In genomic region chr22:38177926-38178604, GRCh38 we compare ENCODE assay signal across 1 cellular context.
TF ChIP-seq lines count a peak whose summit lies in the region.

No MANE protein-coding gene starts in this region.

TF ChIP-seq in HepG2, 621 proteins besides CTCF, POLR2A, EP300 and RAD21 (continued from another document and continues in another):
- peak; percentile 88 for TF ChIP-seq ZNF609 (CRISPR knock-in tag; IDR thresholded peaks at IDR 0.05; ENCODE audit: borderline replicate concordance)
- TF ChIP-seq DPF2 (CRISPR knock-in tag; IDR thresholded peaks at IDR 0.05; ENCODE audit: borderline replicate concordance, low read depth) = peak; percentile 81
- peak; percentile 39; the same call in 1 of the 2 replicates for TF ChIP-seq NR2F6 (IDR thresholded peaks at IDR 0.05)
- peak; percentile 65; the same call in 1 of the 2 replicates for TF ChIP-seq NR2F6 (CRISPR knock-in tag; IDR thresholded peaks at IDR 0.05)
- TF ChIP-seq ZNF644 (CRISPR knock-in tag; IDR thresholded peaks at IDR 0.05; ENCODE audit: low read depth) = peak; percentile 52; the same call in 1 of the 2 replicates
- 0 out of 2 replicates have a peak, but pooled peaks have one; percentile 20 for TF ChIP-seq ZIK1 (CRISPR knock-in tag; IDR thresholded peaks at IDR 0.05; ENCODE audit: borderline replicate concordance, low read depth)
- TF ChIP-seq ZBTB25 (CRISPR knock-in tag; IDR thresholded peaks at IDR 0.05) = peak; percentile 76; the same call in 1 of the 2 replicates
- no peak for TF ChIP-seq ZFY (CRISPR knock-in tag; IDR thresholded peaks at IDR 0.05)
- TF ChIP-seq FOXA1 (IDR thresholded peaks at IDR 0.05) = peak; percentile 40; the same call in 1 of the 2 replicates
- TF ChIP-seq FOXA1 (CRISPR knock-in tag; IDR thresholded peaks at IDR 0.05) = peak; percentile 90
- TF ChIP-seq ZNF253 (CRISPR knock-in tag; IDR thresholded peaks at IDR 0.05; ENCODE audit: borderline replicate concordance) = no peak
- no peak for TF ChIP-seq MTF1 (CRISPR knock-in tag; IDR thresholded peaks at IDR 0.05)
- TF ChIP-seq YEATS4 (CRISPR knock-in tag; IDR thresholded peaks at IDR 0.05; ENCODE audit: borderline replicate concordance) = peak; percentile 54; the same call in 1 of the 2 replicates
- TF ChIP-seq ZNF343 (CRISPR knock-in tag; IDR thresholded peaks at IDR 0.05) = no peak
- peak; percentile 67 for TF ChIP-seq ZNF18 (CRISPR knock-in tag; IDR thresholded peaks at IDR 0.05; ENCODE audit: insufficient replicate concordance)
- no peak for TF ChIP-seq KAT2B (IDR thresholded peaks at IDR 0.05; ENCODE audit: borderline replicate concordance, low read depth, low read length)
- TF ChIP-seq NR1H2 (CRISPR knock-in tag; IDR thresholded peaks at IDR 0.05; ENCODE audit: borderline replicate concordance, low read depth) = no peak
- TF ChIP-seq HNF1B (CRISPR knock-in tag; IDR thresholded peaks at IDR 0.05) = peak; percentile 83
- no peak for TF ChIP-seq PCBP1 (IDR thresholded peaks at IDR 0.05; ENCODE audit: borderline replicate concordance, low read depth, low read length)
- TF ChIP-seq ZNF768 (CRISPR knock-in tag; IDR thresholded peaks at IDR 0.05) = peak; percentile 83
- TF ChIP-seq HNF4G (IDR thresholded peaks at IDR 0.05; ENCODE audit: borderline replicate concordance, low read depth, low read length) = peak; percentile 45; the same call in 1 of the 2 replicates
- peak; percentile 29; the same call in 1 of the 2 replicates for TF ChIP-seq HNF4G (CRISPR knock-in tag; IDR thresholded peaks at IDR 0.05; ENCODE audit: borderline replicate concordance, low read depth)
- 0 out of 2 replicates have a peak, but pooled peaks have one; percentile 48 for TF ChIP-seq ZNF335 (CRISPR knock-in tag; IDR thresholded peaks at IDR 0.05)
- no peak for TF ChIP-seq HMGXB3 (CRISPR knock-in tag; IDR thresholded peaks at IDR 0.05; ENCODE audit: borderline replicate concordance)
- TF ChIP-seq ZNF431 (CRISPR knock-in tag; IDR thresholded peaks at IDR 0.05; ENCODE audit: borderline replicate concordance, low read depth) = no peak
- no peak for TF ChIP-seq RXRA (CRISPR knock-in tag; IDR thresholded peaks at IDR 0.05)
- TF ChIP-seq ZNF441 (CRISPR knock-in tag; IDR thresholded peaks at IDR 0.05; ENCODE audit: borderline replicate concordance) = 0 out of 2 replicates have a peak, but pooled peaks have one; percentile 62
- no peak for TF ChIP-seq RFX1 (IDR thresholded peaks at IDR 0.05)
- no peak for TF ChIP-seq HNRNPK (IDR thresholded peaks at IDR 0.05; ENCODE audit: low read depth, low read length, poor library complexity, severe bottlenecking)
- TF ChIP-seq SNRNP70 (IDR thresholded peaks at IDR 0.05; ENCODE audit: low read depth, low read length) = no peak
- TF ChIP-seq ZBTB14 (CRISPR knock-in tag; IDR thresholded peaks at IDR 0.05) = no peak
- TF ChIP-seq SYNCRIP (IDR thresholded peaks at IDR 0.05; ENCODE audit: insufficient read depth, low read depth, low read length) = no peak
- TF ChIP-seq ZHX2 (IDR thresholded peaks at IDR 0.05; ENCODE audit: low read depth) = no peak
- TF ChIP-seq ZHX2 (CRISPR knock-in tag; IDR thresholded peaks at IDR 0.05; ENCODE audit: borderline replicate concordance) = no peak
- no peak for TF ChIP-seq CCAR2 (optimal IDR thresholded peaks at IDR 0.05; ENCODE audit: low read depth, low read length)
- TF ChIP-seq NFATC3 (CRISPR knock-in tag; IDR thresholded peaks at IDR 0.05) = 0 out of 2 replicates have a peak, but pooled peaks have one; percentile 40
- no peak for TF ChIP-seq MBNL3 (CRISPR knock-in tag; conservative IDR thresholded peaks at IDR 0.05)
- TF ChIP-seq TARDBP (CRISPR knock-in tag; IDR thresholded peaks at IDR 0.05) = peak; percentile 64; the same call in 1 of the 2 replicates
- TF ChIP-seq ZNF160 (CRISPR knock-in tag; IDR thresholded peaks at IDR 0.05) = no peak
- TF ChIP-seq NFIB (CRISPR knock-in tag; IDR thresholded peaks at IDR 0.05; ENCODE audit: borderline replicate concordance) = no peak
- TF ChIP-seq NCOR1 (IDR thresholded peaks at IDR 0.05; ENCODE audit: borderline replicate concordance, low read length) = 0 out of 2 replicates have a peak, but pooled peaks have one; percentile 34
- TF ChIP-seq KLF16 (CRISPR knock-in tag; IDR thresholded peaks at IDR 0.05) = peak in 1 of 2 experiments; percentile 48; a peak in 1 of 4 replicates
